8 cellular contexts compared by ENCODE assay signal in the genomic region with DNA sequence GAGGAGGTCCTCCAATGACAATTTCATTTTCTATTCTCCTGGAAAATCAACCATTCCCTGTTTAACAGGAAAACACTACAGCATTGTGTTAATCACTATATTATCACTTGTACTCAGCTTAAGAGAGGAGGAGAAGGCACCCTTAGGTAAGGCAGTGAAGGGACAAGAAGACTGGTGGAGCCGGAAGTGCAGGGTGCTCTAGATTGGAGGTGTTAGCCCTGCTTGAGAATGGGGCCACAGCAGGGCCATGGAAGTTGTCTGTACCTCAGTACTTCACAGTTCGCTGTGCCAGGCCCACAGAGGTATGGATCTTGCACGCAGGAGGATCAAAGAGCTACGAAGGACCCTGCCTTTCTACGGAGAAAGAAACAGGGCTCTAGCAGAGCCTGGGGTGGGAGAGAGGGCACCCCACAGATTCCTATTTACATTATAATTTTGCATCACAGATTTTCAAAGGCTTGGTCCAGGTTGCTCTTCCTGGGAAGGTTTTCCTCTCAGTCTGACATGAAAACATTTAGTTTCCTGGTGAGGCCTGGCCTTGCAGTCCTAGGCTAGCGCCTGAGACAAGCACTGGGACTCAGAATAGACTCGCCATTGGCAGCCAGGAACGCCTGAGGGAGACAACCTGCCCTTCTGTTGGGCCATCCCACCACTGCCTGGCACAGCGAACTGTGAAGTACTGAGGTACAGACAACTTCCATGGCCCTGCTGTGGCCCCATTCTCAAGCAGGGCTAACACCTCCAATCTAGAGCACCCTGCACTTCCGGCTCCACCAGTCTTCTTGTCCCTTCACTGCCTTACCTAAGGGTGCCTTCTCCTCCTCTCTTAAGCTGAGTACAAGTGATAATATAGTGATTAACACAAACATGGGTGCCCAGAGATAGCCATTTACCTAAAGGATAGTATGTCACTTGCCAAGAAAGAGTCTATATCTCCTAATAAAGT.
DNase-seq lines count a peak whose midpoint lies in the region; ATAC-seq, FAIRE-seq and TF ChIP-seq lines count a peak whose summit lies in the region.
"Not testable (repeated sequence)": the region's sequence is repeated elsewhere in the genome, so short reads cannot be mapped to it uniquely, and the experiment has no call there.

No MANE protein-coding gene starts in this region.

- not testable (repeated sequence) for H4K20me1 ChIP-seq in neural progenitor cell (ENCODE audit: low read depth)

- peak overlapping the region in 1 of 2 donors; percentile 37 for H3K4me3 ChIP-seq in CD4-positive, alpha-beta memory T cell (ENCODE audit: low read length in 2 of 2)
- H3K4me3 ChIP-seq in Jurkat, Clone E6-1 (ENCODE audit: low read length) = peak overlapping the region; percentile 28; the same call in 1 of the 2 replicates
- not testable (repeated sequence) for H3K4me3 ChIP-seq in neural progenitor cell

- peak; percentile 34 for ATAC-seq in activated CD4-positive, alpha-beta T cell treated with anti-CD3 and anti-CD28 coated beads for 36 hours
- peak; percentile 19 to 24 for ATAC-seq in activated T-cell treated with anti-CD3 and anti-CD28 coated beads, Interleukin-2, amount 50 U/mL, for 4 hours
- ATAC-seq in effector memory CD8-positive, alpha-beta T cell (replicated peaks) = peak; percentile 64

- peaks cover 39 to 76% (median 65%) of the 10 kb centered on the region in 4 donors for H3K4me1 Mint-ChIP-seq in CD4-positive, alpha-beta memory T cell
- H3K4me1 Mint-ChIP-seq in activated CD4-positive, alpha-beta T cell treated with anti-CD3 and anti-CD28 coated beads for 36 hours = peaks cover 88% of the 10 kb centered on the region
- peaks cover 72% of the 10 kb centered on the region for H3K4me1 Mint-ChIP-seq in activated T-cell treated with anti-CD3 and anti-CD28 coated beads, Interleukin-2, amount 50 U/mL, for 4 hours (ENCODE audit: low read depth)
- peaks cover 93% of the 10 kb centered on the region for H3K4me1 Mint-ChIP-seq in activated naive CD8-positive, alpha-beta T cell (ENCODE audit: low read depth)
- H3K4me1 Mint-ChIP-seq in effector memory CD8-positive, alpha-beta T cell (ENCODE audit: low read depth in 2 of 2) = peaks cover 11 to 13% of the 10 kb centered on the region in 2 donors
- peaks cover 19% of the 10 kb centered on the region for H3K4me1 Mint-ChIP-seq in neural progenitor cell

- CTCF ChIA-PET in CD4-positive, alpha-beta memory T cell (lab: Charles Lee; ENCODE audit: partially characterized antibody) = interaction anchor here (1.1 to 1.6 kb wide), 3 partner anchors 8 to 68 kb away, joined by 3 read pairs; no protein-coding TSS in a partner anchor
- CTCF ChIA-PET in activated CD4-positive, alpha-beta T cell treated with anti-CD3 and anti-CD28 coated beads for 36 hours (lab: Charles Lee) = interaction anchor here (0.7 to 1.9 kb wide), 4 partner anchors 10 to 32 kb away, joined by 3 to 6 read pairs (median 4); no protein-coding TSS in a partner anchor

- H3K27me3 Mint-ChIP-seq in CD4-positive, alpha-beta memory T cell; activated CD4-positive, alpha-beta T cell treated with anti-CD3 and anti-CD28 coated beads for 36 hours; activated T-cell treated with anti-CD3 and anti-CD28 coated beads, Interleukin-2, amount 50 U/mL, for 4 hours (ENCODE audit: low read depth); activated naive CD8-positive, alpha-beta T cell; effector memory CD8-positive, alpha-beta T cell; neural progenitor cell (ENCODE audit: insufficient read depth, low read depth): not testable (repeated sequence)

- not testable (repeated sequence) for H3K4me2 ChIP-seq in neural progenitor cell

- intact Hi-C loops in CD4-positive, alpha-beta memory T cell (cut with micrococcal nuclease) = loop anchor here (2.0 kb wide), 1 partner anchor 14 kb away; no protein-coding TSS in a partner anchor
- intact Hi-C loops in activated CD4-positive, alpha-beta T cell treated with anti-CD3 and anti-CD28 coated beads for 36 hours (cut with DNase I, micrococcal nuclease) = not testable (repeated sequence)

- H3K36me3 Mint-ChIP-seq in CD4-positive, alpha-beta memory T cell = peaks cover 45 to 77% of the 10 kb centered on the region in 2 donors
- peaks cover 66% of the 10 kb centered on the region for H3K36me3 Mint-ChIP-seq in activated CD4-positive, alpha-beta T cell treated with anti-CD3 and anti-CD28 coated beads for 36 hours (ENCODE audit: low read depth)
- H3K36me3 Mint-ChIP-seq in activated T-cell treated with anti-CD3 and anti-CD28 coated beads, Interleukin-2, amount 50 U/mL, for 4 hours (ENCODE audit: insufficient read depth) = peaks cover 35% of the 10 kb centered on the region
- H3K36me3 Mint-ChIP-seq in activated naive CD8-positive, alpha-beta T cell = peaks cover 42% of the 10 kb centered on the region
- peaks cover 17% of the 10 kb centered on the region for H3K36me3 Mint-ChIP-seq in effector memory CD8-positive, alpha-beta T cell (ENCODE audit: insufficient read depth)
- H3K36me3 Mint-ChIP-seq in neural progenitor cell = peaks cover 50% of the 10 kb centered on the region

- H3F3A ChIP-seq in neural progenitor cell (ENCODE audit: low read depth) = not testable (repeated sequence)

- peak overlapping the region; percentile 95 to 98 (median 96) for H3K27ac Mint-ChIP-seq in CD4-positive, alpha-beta memory T cell
- H3K27ac Mint-ChIP-seq in activated CD4-positive, alpha-beta T cell treated with anti-CD3 and anti-CD28 coated beads for 36 hours = peak overlapping the region; percentile 95
- H3K27ac Mint-ChIP-seq in activated naive CD8-positive, alpha-beta T cell = peak overlapping the region; percentile 99
- peak overlapping the region; percentile 84 to 93 for H3K27ac Mint-ChIP-seq in effector memory CD8-positive, alpha-beta T cell
- H3K27ac Mint-ChIP-seq in neural progenitor cell = not testable (repeated sequence)

- H3K4me1 ChIP-seq in CD4-positive, alpha-beta memory T cell (ENCODE audit: insufficient read depth, low read length) = peaks cover 64% of the 10 kb centered on the region
- not testable (repeated sequence) for H3K4me1 ChIP-seq in neural progenitor cell

- POLR2A ChIA-PET in CD4-positive, alpha-beta memory T cell (lab: Charles Lee; ENCODE audit: partially characterized antibody) = interaction anchor here (0.9 to 1.4 kb wide), 6 partner anchors 15 to 116 kb away, joined by 3 read pairs; no protein-coding TSS in a partner anchor
- POLR2A ChIA-PET in activated CD4-positive, alpha-beta T cell treated with anti-CD3 and anti-CD28 coated beads for 36 hours (lab: Charles Lee) = interaction anchor here (0.6 to 0.8 kb wide), 2 partner anchors 21 to 1433 kb away, joined by 3 to 4 read pairs; no protein-coding TSS in a partner anchor

- H3K36me3 ChIP-seq in CD4-positive, alpha-beta memory T cell (ENCODE audit: insufficient read depth, low read length) = peaks cover 43% of the 10 kb centered on the region
- not testable (repeated sequence) for H3K36me3 ChIP-seq in neural progenitor cell

- not testable (repeated sequence) for H3K79me2 ChIP-seq in neural progenitor cell (ENCODE audit: low read depth)

- H3K27me3 ChIP-seq in CD4-positive, alpha-beta memory T cell (ENCODE audit: insufficient read depth, low read length); neural progenitor cell: not testable (repeated sequence)

- peak overlapping the region; percentile 89 to 98 (median 90) for H3K4me3 Mint-ChIP-seq in CD4-positive, alpha-beta memory T cell
- H3K4me3 Mint-ChIP-seq in activated CD4-positive, alpha-beta T cell treated with anti-CD3 and anti-CD28 coated beads for 36 hours = peak overlapping the region; percentile 74
- H3K4me3 Mint-ChIP-seq in activated T-cell treated with anti-CD3 and anti-CD28 coated beads, Interleukin-2, amount 50 U/mL, for 4 hours = peak overlapping the region; percentile 85
- peak overlapping the region; percentile 85 for H3K4me3 Mint-ChIP-seq in activated naive CD8-positive, alpha-beta T cell
- peak overlapping the region; percentile 80 to 84 for H3K4me3 Mint-ChIP-seq in effector memory CD8-positive, alpha-beta T cell
- peak overlapping the region; percentile 54 for H3K4me3 Mint-ChIP-seq in neural progenitor cell

- not testable (repeated sequence) for TF ChIP-seq CTCF in neural progenitor cell (IDR thresholded peaks at IDR 0.05)

- peak; percentile 63 for FAIRE-seq in urothelium cell line (lab: Jason Lieb, UNC)

- H3K27ac ChIP-seq in CD4-positive, alpha-beta memory T cell (ENCODE audit: low read depth, low read length) = peak overlapping the region; percentile 50
- H3K27ac ChIP-seq in neural progenitor cell = not testable (repeated sequence)

- H3K9me3 ChIP-seq in CD4-positive, alpha-beta memory T cell (ENCODE audit: control insufficient read depth in 1 of 2, low read length in 2 of 2); neural progenitor cell (ENCODE audit: low read depth): not testable (repeated sequence)

- not testable (repeated sequence) for H3K9ac ChIP-seq in neural progenitor cell

- not testable (repeated sequence) for H2AFZ ChIP-seq in neural progenitor cell (replicated peaks)

- H3K9me3 Mint-ChIP-seq in CD4-positive, alpha-beta memory T cell; activated CD4-positive, alpha-beta T cell treated with anti-CD3 and anti-CD28 coated beads for 36 hours (ENCODE audit: low read depth); activated T-cell treated with anti-CD3 and anti-CD28 coated beads, Interleukin-2, amount 50 U/mL, for 4 hours; activated naive CD8-positive, alpha-beta T cell (ENCODE audit: low read depth); effector memory CD8-positive, alpha-beta T cell; neural progenitor cell: not testable (repeated sequence)

- DNase-seq in CD4-positive, alpha-beta memory T cell; Jurkat, Clone E6-1 (ENCODE audit: low read depth, low spot score); activated CD4-positive, alpha-beta T cell treated with anti-CD3 and anti-CD28 coated beads for 36 hours; activated T-cell treated with anti-CD3 and anti-CD28 coated beads, Interleukin-2, amount 50 U/mL, for 4 hours; effector memory CD8-positive, alpha-beta T cell; neural progenitor cell (ENCODE audit: low spot score); urothelium cell line (ENCODE audit: low spot score): not testable (repeated sequence)
